Comparison of ENCODE assay signal across 11 cellular contexts in the genomic region with DNA sequence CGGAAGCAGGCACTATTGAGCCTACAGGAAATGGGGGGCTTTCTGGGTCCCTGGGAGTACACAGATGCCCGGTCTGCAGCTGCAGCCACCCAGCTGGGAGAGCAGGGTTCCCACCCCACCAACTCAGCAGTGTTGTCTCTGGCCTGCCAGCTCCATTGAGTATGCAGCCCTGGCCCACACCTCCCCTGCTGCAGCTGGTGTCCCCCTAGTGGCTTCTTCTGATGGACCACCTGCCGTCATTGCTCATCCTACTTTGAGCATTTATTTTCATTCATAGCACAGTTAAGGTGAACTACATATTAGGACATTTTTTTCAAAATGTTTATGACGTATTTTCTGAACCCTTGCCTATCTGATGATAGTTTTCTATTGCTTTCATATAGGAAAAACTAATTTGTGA.
DNase-seq lines count a peak whose midpoint lies in the region; ATAC-seq and TF ChIP-seq lines count a peak whose summit lies in the region.
"Had no signal": no experiment of that assay in that cellular context is flagged by ENCODE, and none has a peak within 500 bp of the region (broad histone marks: within the 10 kb centered on the region; RNA-seq: fewer than 3 reads in every experiment).

No MANE protein-coding gene starts in this region.

- CTCF ChIA-PET in activated CD8-positive, alpha-beta memory T cell treated with anti-CD3 and anti-CD28 coated beads, Interleukin-2, amount 10 ng/mL, durations not matched to agents 7 days and 5 days (lab: Charles Lee), result no interaction called here

- H3K27ac ChIP-seq in WERI-Rb-1, result no peak overlapping the region
- H3K27ac ChIP-seq: HL-60 had no signal

- TF ChIP-seq CTCF in GM12865 (IDR thresholded peaks at IDR 0.05; ENCODE audit: insufficient read depth, low read depth, low read length, missing control alignments) (peak; percentile 42), WERI-Rb-1 (IDR thresholded peaks at IDR 0.05; ENCODE audit: low read depth, low read length) (peak; percentile 70)

- no peaks in the 10 kb centered on the region for H3K27me3 ChIP-seq in WERI-Rb-1 (ENCODE audit: insufficient read depth, low read depth, severe bottlenecking)

- DNase-seq in GM12865 (ENCODE audit: low read depth), result peak; percentile 21
- peak; percentile 52 for DNase-seq in WERI-Rb-1
- peak; percentile 27 for DNase-seq in myocyte (ENCODE audit: low read depth)
- DNase-seq in activated CD8-positive, alpha-beta memory T cell treated with anti-CD3 and anti-CD28 coated beads, Interleukin-2, amount 10 ng/mL, durations not matched to agents 7 days and 5 days, result no peak
- no peak for DNase-seq in activated T-cell treated with anti-CD3 and anti-CD28 coated beads, Interleukin-2, amount 50 U/mL, for 24 hours
- DNase-seq: NCI-H446 treated with DMSO at 0.1 percent for 48 hours; stimulated activated CD4-positive, alpha-beta T cell treated with anti-CD3 and anti-CD28 coated beads, Interleukin-15, amount 100 ng/mL, for 24 hours; T1000 had no signal

- H3K4me3 ChIP-seq in GM12865 (ENCODE audit: low read depth, low read length) (no peak overlapping the region), WERI-Rb-1 (ENCODE audit: low read depth, low read length) (no peak overlapping the region)

- no peak overlapping the region for H3K27ac Mint-ChIP-seq in activated CD8-positive, alpha-beta memory T cell treated with anti-CD3 and anti-CD28 coated beads, Interleukin-2, amount 10 ng/mL, durations not matched to agents 7 days and 5 days
- no peak overlapping the region for H3K27ac Mint-ChIP-seq in activated T-cell treated with anti-CD3 and anti-CD28 coated beads, Interleukin-2, amount 50 U/mL, for 24 hours

- H3K36me3 ChIP-seq in WERI-Rb-1, result no peaks in the 10 kb centered on the region

- peaks cover 4% of the 10 kb centered on the region for H3K9me3 ChIP-seq in WERI-Rb-1 (ENCODE audit: severe bottlenecking)

- H3K27me3 Mint-ChIP-seq in activated CD8-positive, alpha-beta memory T cell treated with anti-CD3 and anti-CD28 coated beads, Interleukin-2, amount 10 ng/mL, durations not matched to agents 7 days and 5 days, result no peaks in the 10 kb centered on the region
- H3K27me3 Mint-ChIP-seq in activated T-cell treated with anti-CD3 and anti-CD28 coated beads, Interleukin-2, amount 50 U/mL, for 24 hours, result no peaks in the 10 kb centered on the region

- peak; percentile 74 for ATAC-seq in HG03159 (IDR thresholded peaks at IDR 0.05; ENCODE audit: unreplicated experiment)
- no peak for ATAC-seq in HG03108 (IDR thresholded peaks at IDR 0.05; ENCODE audit: unreplicated experiment)
- ATAC-seq in activated CD8-positive, alpha-beta memory T cell treated with anti-CD3 and anti-CD28 coated beads, Interleukin-2, amount 10 ng/mL, durations not matched to agents 7 days and 5 days, result no peak

- H3K4me3 Mint-ChIP-seq in activated CD8-positive, alpha-beta memory T cell treated with anti-CD3 and anti-CD28 coated beads, Interleukin-2, amount 10 ng/mL, durations not matched to agents 7 days and 5 days, result no peak overlapping the region
- no peak overlapping the region for H3K4me3 Mint-ChIP-seq in activated T-cell treated with anti-CD3 and anti-CD28 coated beads, Interleukin-2, amount 50 U/mL, for 24 hours

- H3K9me3 Mint-ChIP-seq in activated CD8-positive, alpha-beta memory T cell treated with anti-CD3 and anti-CD28 coated beads, Interleukin-2, amount 10 ng/mL, durations not matched to agents 7 days and 5 days (ENCODE audit: low read depth), result no peaks in the 10 kb centered on the region
- peaks cover 6% of the 10 kb centered on the region for H3K9me3 Mint-ChIP-seq in activated T-cell treated with anti-CD3 and anti-CD28 coated beads, Interleukin-2, amount 50 U/mL, for 24 hours

- no peaks in the 10 kb centered on the region for H3K4me1 Mint-ChIP-seq in activated CD8-positive, alpha-beta memory T cell treated with anti-CD3 and anti-CD28 coated beads, Interleukin-2, amount 10 ng/mL, durations not matched to agents 7 days and 5 days
- H3K4me1 Mint-ChIP-seq in activated T-cell treated with anti-CD3 and anti-CD28 coated beads, Interleukin-2, amount 50 U/mL, for 24 hours (ENCODE audit: low read depth), result no peaks in the 10 kb centered on the region

- no peaks in the 10 kb centered on the region for H3K36me3 Mint-ChIP-seq in activated CD8-positive, alpha-beta memory T cell treated with anti-CD3 and anti-CD28 coated beads, Interleukin-2, amount 10 ng/mL, durations not matched to agents 7 days and 5 days
- H3K36me3 Mint-ChIP-seq in activated T-cell treated with anti-CD3 and anti-CD28 coated beads, Interleukin-2, amount 50 U/mL, for 24 hours (ENCODE audit: low read depth), result no peaks in the 10 kb centered on the region

Comparison
In these comparisons a context has a peak if more than half of its experiments do, and no peak if none do; other contexts are left out.
1. DNase-seq: peak in GM12865 (single experiment), WERI-Rb-1 (single experiment) and myocyte (single experiment); none in activated CD8-positive, alpha-beta memory T cell treated with anti-CD3 and anti-CD28 coated beads, Interleukin-2, amount 10 ng/mL, durations not matched to agents 7 days and 5 days (single experiment) and activated T-cell treated with anti-CD3 and anti-CD28 coated beads, Interleukin-2, amount 50 U/mL, for 24 hours (single experiment).